In the genomic region with DNA sequence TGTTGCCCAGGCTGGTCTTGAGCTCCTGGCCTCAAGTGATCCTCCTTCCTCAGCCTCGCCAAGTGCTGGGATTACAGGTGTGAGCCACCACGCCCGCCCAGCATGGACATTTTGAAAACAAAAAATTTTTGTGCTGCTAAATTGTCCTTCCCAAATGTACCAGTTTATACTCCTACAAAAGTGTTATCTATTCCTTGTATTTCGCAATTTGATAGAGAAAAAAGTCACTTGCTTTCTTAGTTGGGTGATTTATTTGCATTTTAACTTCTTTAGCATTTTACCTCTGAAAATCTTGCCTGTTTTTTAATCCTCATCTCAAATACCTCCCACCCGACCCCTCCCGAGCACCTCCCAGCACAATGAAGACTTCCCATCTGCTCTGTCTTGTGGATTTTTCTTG, we compare ENCODE assay signal across 23 cellular contexts.
"Had no signal": no experiment of that assay in that cellular context is flagged by ENCODE, and none has a peak within 500 bp of the region (broad histone marks: within the 10 kb centered on the region; RNA-seq: fewer than 3 reads in every experiment).

No MANE protein-coding gene starts in this region.

- H3K27me3 ChIP-seq: body of pancreas, cardiac muscle cell, stomach, testis, upper lobe of left lung had no signal

- DNase-seq: activated CD4-positive, alpha-beta T cell treated with anti-CD3 and anti-CD28 coated beads, Interleukin-2, amount 10 ng/mL, durations not matched to agents 24 days and 14 days; activated CD8-positive, alpha-beta memory T cell treated with anti-CD3 and anti-CD28 coated beads, Interleukin-2, amount 10 ng/mL, durations not matched to agents 7 days and 5 days; activated CD8-positive, alpha-beta T cell treated with anti-CD3 and anti-CD28 coated beads for 36 hours; activated effector memory CD4-positive, alpha-beta T cell treated with anti-CD3 and anti-CD28 coated beads, Interleukin-2, amount 50 U/mL, for 16 hours; activated naive CD4-positive, alpha-beta T cell treated with anti-CD3 and anti-CD28 coated beads, Interleukin-2, amount 10 ng/mL, durations not matched to agents 7 days and 5 days; activated T-cell treated with anti-CD3 and anti-CD28 coated beads for 4 hours; amygdala; body of pancreas; effector CD8-positive, alpha-beta T cell; foreskin melanocyte; hypothalamus; left ventricle myocardium superior; right cardiac atrium; stimulated activated CD4-positive, alpha-beta T cell treated with anti-CD3 and anti-CD28 coated beads, Interleukin-12 subunit alpha, Interleukin-12 subunit beta, amount 100 ng/mL, for 4 hours; stomach; testis; upper lobe of left lung had no signal

- ATAC-seq: activated CD4-positive, CD25-positive, alpha-beta regulatory T cell treated with anti-CD3 and anti-CD28 coated beads, Interleukin-2, amount 50 U/mL, for 24 hours; activated CD8-positive, alpha-beta memory T cell treated with anti-CD3 and anti-CD28 coated beads, Interleukin-2, amount 10 ng/mL, durations not matched to agents 7 days and 5 days; activated CD8-positive, alpha-beta T cell treated with anti-CD3 and anti-CD28 coated beads for 36 hours; body of pancreas; esophagus mucosa; left ventricle myocardium superior; natural killer cell treated with Interleukin-12 subunit alpha and Interleukin-12 subunit beta and Interleukin-15 and Interleukin-18, amount 100 ng/mL, for 72 hours; right cardiac atrium had no signal

- H3K9ac ChIP-seq: parathyroid adenoma had no signal

- H3K4me3 ChIP-seq: body of pancreas, cardiac muscle cell, stomach, testis, upper lobe of left lung had no signal

- H2AFZ ChIP-seq: parathyroid adenoma had no signal

- FAIRE-seq: islet of Langerhans had no signal

- H3K36me3 ChIP-seq: cardiac muscle cell, stomach, upper lobe of left lung had no signal

- H3K9me3 ChIP-seq: body of pancreas, stomach, testis, upper lobe of left lung had no signal

- H3K27ac ChIP-seq: cardiac muscle cell, parathyroid adenoma, testis, upper lobe of left lung had no signal
